20 cellular contexts compared by ENCODE assay signal in genomic region chr21:39645331-39645730, GRCh38. TPM values are rescaled to one million over a fixed set of nuclear protein-coding genes. Genes with fewer than 3 reads are reported as not detected.
DNase-seq lines count a peak whose midpoint lies in the region; ATAC-seq and TF ChIP-seq lines count a peak whose summit lies in the region.
"Had no signal": no experiment of that assay in that cellular context is flagged by ENCODE, and none has a peak within 500 bp of the region (broad histone marks: within the 10 kb centered on the region; RNA-seq: fewer than 3 reads in every experiment).

No MANE protein-coding gene starts in this region.

- no peaks in the 10 kb centered on the region for H4K20me1 ChIP-seq in MM.1S (ENCODE audit: insufficient read depth, low read length)
- H4K20me1 ChIP-seq: BLaER1 treated with 17β-estradiol and CSF1 and Interleukin-3, amounts not matched to agents 10 nM and 100 nM had no signal

- H3K9ac ChIP-seq in MM.1S (ENCODE audit: low read length) (no peak overlapping the region), colonic mucosa (ENCODE audit: low read depth in 2 of 2, low read length in 2 of 2) (no peak overlapping the region), mesenchymal stem cell (ENCODE audit: low read length) (no peak overlapping the region)
- H3K9ac ChIP-seq: BLaER1 treated with 17β-estradiol and CSF1 and Interleukin-3, amounts not matched to agents 10 nM and 100 nM had no signal

- H3K27me3 ChIP-seq in MM.1S (replicated peaks; ENCODE audit: insufficient read depth, low read length) (no peaks in the 10 kb centered on the region), colonic mucosa (no peaks in the 10 kb centered on the region), mesenchymal stem cell (ENCODE audit: control insufficient read depth in 1 of 2, insufficient read depth in 1 of 2, low read length in 2 of 2) (peaks cover 0 to 26% of the 10 kb centered on the region in 2 experiments), upper lobe of right lung (no peaks in the 10 kb centered on the region)
- H3K27me3 ChIP-seq in CD8-positive, alpha-beta T cell (ENCODE audit: insufficient read depth, low read length): no peaks in the 10 kb centered on the region
- H3K27me3 ChIP-seq: BLaER1 treated with 17β-estradiol and CSF1 and Interleukin-3, amounts not matched to agents 10 nM and 100 nM had no signal

- DNase-seq in MM.1S (peak; percentile 6), colonic mucosa (peak; percentile 17), mesenchymal stem cell (no peak), upper lobe of right lung (peak; percentile 21), middle frontal gyrus (ENCODE audit: extremely low spot score, low spot score) (no peak), ACHN (no peak)
- DNase-seq in CD8-positive, alpha-beta T cell: no peak
- no peak for DNase-seq in stimulated activated CD4-positive, alpha-beta T cell treated with anti-CD3 and anti-CD28 coated beads, Interleukin-1b, Interleukin-23, amount 100 ng/mL, for 48 hours
- DNase-seq: DMS79; NCI-H1105; NCI-H2081 treated with DMSO at 0.1 percent for 48 hours; NCI-H510A; NCI-H748 treated with DMSO at 0.1 percent for 48 hours; NK-92 treated with Interleukin-12 subunit alpha and Interleukin-12 subunit beta, amount 100 ng/mL, for 24 hours; OCI-M1; Right ventricle myocardium superior had no signal

- H3K79me1 ChIP-seq in mesenchymal stem cell (replicated peaks; ENCODE audit: low read length, poor library complexity, severe bottlenecking): peaks cover 45% of the 10 kb centered on the region

- peaks cover 14% of the 10 kb centered on the region for H3K27me3 Mint-ChIP-seq in CD8-positive, alpha-beta T cell (ENCODE audit: low read depth)
- H3K27me3 Mint-ChIP-seq: IgD-negative memory B cell had no signal

- peak overlapping the region in 1 of 2 experiments; percentile 60 for H2BK12ac ChIP-seq in mesenchymal stem cell (ENCODE audit: low read length in 2 of 2)

- no peak overlapping the region for H3K4me3 ChIP-seq in MM.1S (ENCODE audit: low read length)
- H3K4me3 ChIP-seq in colonic mucosa: no peak overlapping the region
- H3K4me3 ChIP-seq in mesenchymal stem cell (ENCODE audit: insufficient read depth in 1 of 2, low read depth in 1 of 2, low read length in 2 of 2): no peak overlapping the region
- no peak overlapping the region for H3K4me3 ChIP-seq in upper lobe of right lung
- H3K4me3 ChIP-seq in CD8-positive, alpha-beta T cell (ENCODE audit: low read depth, low read length): no peak overlapping the region
- H3K4me3 ChIP-seq: BLaER1 treated with 17β-estradiol and CSF1 and Interleukin-3, amounts not matched to agents 10 nM and 100 nM; SK-N-MC had no signal

- H3K4me1 Mint-ChIP-seq in CD8-positive, alpha-beta T cell (ENCODE audit: low read depth): no peaks in the 10 kb centered on the region
- H3K4me1 Mint-ChIP-seq: IgD-negative memory B cell had no signal

- H3K4me2 ChIP-seq in MM.1S (ENCODE audit: low read depth, low read length) (no peak overlapping the region), mesenchymal stem cell (ENCODE audit: low read length, poor library complexity, severe bottlenecking) (no peak overlapping the region)
- H3K4me2 ChIP-seq: BLaER1 treated with 17β-estradiol and CSF1 and Interleukin-3, amounts not matched to agents 10 nM and 100 nM had no signal

- H3K23ac ChIP-seq in mesenchymal stem cell (ENCODE audit: low read length in 2 of 2): no peak overlapping the region

- intact Hi-C loops in colonic mucosa (cut with DNase I) (no loop called here), upper lobe of right lung (cut with DNase I) (no loop called here)
- intact Hi-C loops in CD8-positive, alpha-beta T cell (cut with DNase I, micrococcal nuclease): no loop called here

- no peaks in the 10 kb centered on the region for H3K36me3 Mint-ChIP-seq in CD8-positive, alpha-beta T cell
- H3K36me3 Mint-ChIP-seq: IgD-negative memory B cell had no signal

- H3K36me3 ChIP-seq in MM.1S (replicated peaks; ENCODE audit: insufficient read depth, low read length): no peaks in the 10 kb centered on the region
- H3K36me3 ChIP-seq in colonic mucosa: no peaks in the 10 kb centered on the region
- H3K36me3 ChIP-seq in mesenchymal stem cell (ENCODE audit: control insufficient read depth in 1 of 2, insufficient read depth in 2 of 2, low read depth in 1 of 2, low read length in 2 of 2): peaks cover 0 to 17% of the 10 kb centered on the region in 2 experiments
- no peaks in the 10 kb centered on the region for H3K36me3 ChIP-seq in upper lobe of right lung
- no peaks in the 10 kb centered on the region for H3K36me3 ChIP-seq in CD8-positive, alpha-beta T cell (ENCODE audit: insufficient read depth, low read length)
- H3K36me3 ChIP-seq: BLaER1 treated with 17β-estradiol and CSF1 and Interleukin-3, amounts not matched to agents 10 nM and 100 nM had no signal

- H4K8ac ChIP-seq in mesenchymal stem cell (ENCODE audit: low read length): no peak overlapping the region

- H3K9me3 ChIP-seq in MM.1S (replicated peaks; ENCODE audit: insufficient read depth, low read length): no peaks in the 10 kb centered on the region
- H3K9me3 ChIP-seq in colonic mucosa: no peaks in the 10 kb centered on the region
- no peaks in the 10 kb centered on the region for H3K9me3 ChIP-seq in mesenchymal stem cell (ENCODE audit: control insufficient read depth, low read length)
- H3K9me3 ChIP-seq in upper lobe of right lung: no peaks in the 10 kb centered on the region
- H3K9me3 ChIP-seq in CD8-positive, alpha-beta T cell (ENCODE audit: low read length): no peaks in the 10 kb centered on the region

- peak overlapping the region; percentile 6 for H2AK5ac ChIP-seq in mesenchymal stem cell (ENCODE audit: low read length, severe bottlenecking)

- no peak overlapping the region for H4K91ac ChIP-seq in mesenchymal stem cell (ENCODE audit: low read length)

- H3K9me3 Mint-ChIP-seq in CD8-positive, alpha-beta T cell: no peaks in the 10 kb centered on the region

- no peak overlapping the region for H3K4ac ChIP-seq in mesenchymal stem cell (ENCODE audit: low read depth in 1 of 2, low read length in 2 of 2)

- no peaks in the 10 kb centered on the region for H3K79me2 ChIP-seq in MM.1S (ENCODE audit: low read length)

- no peak overlapping the region for H3K4me3 Mint-ChIP-seq in CD8-positive, alpha-beta T cell
- H3K4me3 Mint-ChIP-seq: IgD-negative memory B cell had no signal

- no peak overlapping the region for H2BK120ac ChIP-seq in mesenchymal stem cell (ENCODE audit: low read depth, low read length)

- no peak overlapping the region for H3K18ac ChIP-seq in mesenchymal stem cell (ENCODE audit: low read depth in 1 of 2, low read length in 2 of 2)

- ATAC-seq in upper lobe of right lung: no peak
- no peak for ATAC-seq in CD8-positive, alpha-beta T cell

- 64% methylated on average over 3 of the region's 3 CpGs for WGBS in mesenchymal stem cell

- no peak for TF ChIP-seq CTCF in MM.1S (IDR thresholded peaks at IDR 0.05; ENCODE audit: low read length)
- TF ChIP-seq CTCF in colonic mucosa (IDR thresholded peaks at IDR 0.05): no peak
- TF ChIP-seq CTCF in upper lobe of right lung (IDR thresholded peaks at IDR 0.05): no peak
- no peak for TF ChIP-seq CTCF in CD8-positive, alpha-beta T cell (IDR thresholded peaks at IDR 0.05)

- H3F3A ChIP-seq in MM.1S (ENCODE audit: insufficient read depth, low read length): peaks cover 14% of the 10 kb centered on the region

- POLR2A ChIA-PET in CD8-positive, alpha-beta T cell (lab: Charles Lee): no interaction called here

- H3K27ac ChIP-seq in MM.1S (ENCODE audit: low read length) (no peak overlapping the region), colonic mucosa (no peak overlapping the region), mesenchymal stem cell (ENCODE audit: low read length, poor library complexity, severe bottlenecking) (no peak overlapping the region), upper lobe of right lung (no peak overlapping the region)
- no peak overlapping the region for H3K27ac ChIP-seq in CD8-positive, alpha-beta T cell (ENCODE audit: low read depth, low read length)
- H3K27ac ChIP-seq: BLaER1 treated with 17β-estradiol and CSF1 and Interleukin-3, amounts not matched to agents 10 nM and 100 nM; HL-60; SK-N-MC had no signal

- CTCF ChIA-PET in CD8-positive, alpha-beta T cell (lab: Charles Lee): no interaction called here

- H3K14ac ChIP-seq in mesenchymal stem cell (ENCODE audit: low read length in 2 of 2): no peak overlapping the region

- H3K4me1 ChIP-seq in MM.1S (ENCODE audit: low read length) (peaks cover 20% of the 10 kb centered on the region), colonic mucosa (peaks cover 9% of the 10 kb centered on the region), mesenchymal stem cell (ENCODE audit: control insufficient read depth, insufficient read depth, low read depth, low read length) (peaks cover 8% of the 10 kb centered on the region), upper lobe of right lung (no peaks in the 10 kb centered on the region)
- H3K4me1 ChIP-seq in CD8-positive, alpha-beta T cell (ENCODE audit: insufficient read depth, low read length): no peaks in the 10 kb centered on the region

- in situ Hi-C loops in ACHN (cut with HindIII; ENCODE audit: low pct_ligation_motif_present, low pct_unique_long_range_greater_than_20kb, low sequenced_read_pairs): no loop called here

- H2AFZ ChIP-seq in MM.1S (ENCODE audit: low read length): no peak overlapping the region
- no peak overlapping the region for H2AFZ ChIP-seq in mesenchymal stem cell (ENCODE audit: low read depth, low read length)

- H2BK15ac ChIP-seq in mesenchymal stem cell (ENCODE audit: low read depth, poor library complexity, severe bottlenecking): no peak overlapping the region

- H3K9me2 ChIP-seq in MM.1S (replicated peaks; ENCODE audit: insufficient read depth, low read length): no peaks in the 10 kb centered on the region

- no peak overlapping the region for H3K27ac Mint-ChIP-seq in CD8-positive, alpha-beta T cell
- H3K27ac Mint-ChIP-seq: IgD-negative memory B cell had no signal

- H2BK5ac ChIP-seq in mesenchymal stem cell (ENCODE audit: low read depth, low read length, poor library complexity, severe bottlenecking): no peak overlapping the region

RNA-seq across cellular contexts. Expression of gene B3GALT5, which starts 32.6 kb away (rescaled TPM):
- total RNA-seq in colonic mucosa (100 to 1,000 TPM; 114 to 205 TPM), upper lobe of right lung (not detected)
- 0.07 TPM for polyA plus RNA-seq in mesenchymal stem cell (2013, experiment 1 of 2)
- polyA plus RNA-seq in mesenchymal stem cell (2013, experiment 2 of 2): 0.07 TPM
- not detected for total RNA-seq in CD8-positive, alpha-beta T cell
- polyA plus RNA-seq: IgD-negative memory B cell had no signal

Comparison
In these comparisons a context has a peak if more than half of its experiments do, and no peak if none do; other contexts are left out.
1. DNase-seq: peak in MM.1S (single experiment), colonic mucosa (single experiment) and upper lobe of right lung (single experiment); none in mesenchymal stem cell (single experiment), middle frontal gyrus (single experiment), ACHN (single experiment), CD8-positive, alpha-beta T cell (0 of 7) and stimulated activated CD4-positive, alpha-beta T cell treated with anti-CD3 and anti-CD28 coated beads, Interleukin-1b, Interleukin-23, amount 100 ng/mL, for 48 hours (single experiment).
2. RNA of gene B3GALT5, which starts 32.6 kb away (total RNA-seq): 114 to 205 TPM in colonic mucosa; not detected in upper lobe of right lung (single experiment) and not detected in CD8-positive, alpha-beta T cell; every median in the first group is over 100 times any median in the second.